Comparison of ENCODE assay signal across 18 cellular contexts in genomic region chr15:74426404-74427281, GRCh38. TPM values are rescaled to one million over a fixed set of nuclear protein-coding genes. Genes with fewer than 3 reads are reported as not detected.
DNase-seq lines count a peak whose midpoint lies in the region; ATAC-seq and TF ChIP-seq lines count a peak whose summit lies in the region.
"Had no signal": no experiment of that assay in that cellular context is flagged by ENCODE, and none has a peak within 500 bp of the region (broad histone marks: within the 10 kb centered on the region; RNA-seq: fewer than 3 reads in every experiment).

No MANE protein-coding gene starts in this region.

- intact Hi-C loops in dorsolateral prefrontal cortex (cut with DNase I) (no loop called here), vagina (cut with DNase I) (no loop called here)

- H3K27ac Mint-ChIP-seq in activated naive CD4-positive, alpha-beta T cell treated with anti-CD3 and anti-CD28 coated beads, Interleukin-2, amount 50 U/mL, for 24 hours = peak overlapping the region; percentile 15
- H3K27ac Mint-ChIP-seq in stimulated activated naive CD8-positive, alpha-beta T cell treated with anti-CD3 and anti-CD28 coated beads, Interleukin-15, amount 100 ng/mL, for 72 hours = peak overlapping the region; percentile 36 to 80

- H3K4me3 ChIP-seq in RWPE2 (ENCODE audit: severe bottlenecking) (no peak overlapping the region), dorsolateral prefrontal cortex (no peak overlapping the region), vagina (no peak overlapping the region)
- H3K4me3 ChIP-seq: skin epidermis had no signal

- H3K27me3 ChIP-seq in RWPE2 (ENCODE audit: insufficient read depth, poor library complexity, severe bottlenecking) = no peaks in the 10 kb centered on the region
- H3K27me3 ChIP-seq in dorsolateral prefrontal cortex = no peaks in the 10 kb centered on the region
- no peaks in the 10 kb centered on the region for H3K27me3 ChIP-seq in vagina

- H3K27me3 Mint-ChIP-seq in activated naive CD4-positive, alpha-beta T cell treated with anti-CD3 and anti-CD28 coated beads, Interleukin-2, amount 50 U/mL, for 24 hours = no peaks in the 10 kb centered on the region
- H3K27me3 Mint-ChIP-seq in stimulated activated naive CD8-positive, alpha-beta T cell treated with anti-CD3 and anti-CD28 coated beads, Interleukin-15, amount 100 ng/mL, for 72 hours = no peaks in the 10 kb centered on the region
- H3K27me3 Mint-ChIP-seq: brain had no signal

- no peak for TF ChIP-seq CTCF in RWPE2 (IDR thresholded peaks at IDR 0.05; ENCODE audit: poor library complexity, severe bottlenecking)
- TF ChIP-seq CTCF in dorsolateral prefrontal cortex (IDR thresholded peaks at IDR 0.05 in 54 of 56, conservative IDR thresholded peaks at IDR 0.05 in 2 of 56; ENCODE audit: low read depth in 1 of 56, partially characterized antibody in 56 of 56) = no peak
- no peak for TF ChIP-seq CTCF in vagina (IDR thresholded peaks at IDR 0.05)

- peaks cover 10% of the 10 kb centered on the region; the same call in 1 of the 2 replicates for H3K36me3 ChIP-seq in RWPE2 (ENCODE audit: low read depth)
- no peaks in the 10 kb centered on the region for H3K36me3 ChIP-seq in vagina

- peak overlapping the region; percentile 17 for H3K4me3 Mint-ChIP-seq in activated naive CD4-positive, alpha-beta T cell treated with anti-CD3 and anti-CD28 coated beads, Interleukin-2, amount 50 U/mL, for 24 hours
- H3K4me3 Mint-ChIP-seq in stimulated activated naive CD8-positive, alpha-beta T cell treated with anti-CD3 and anti-CD28 coated beads, Interleukin-15, amount 100 ng/mL, for 72 hours = no peak overlapping the region

- no peak for TF ChIP-seq POLR2A in vagina (IDR thresholded peaks at IDR 0.05)

- H3K9me3 Mint-ChIP-seq in activated naive CD4-positive, alpha-beta T cell treated with anti-CD3 and anti-CD28 coated beads, Interleukin-2, amount 50 U/mL, for 24 hours = no peaks in the 10 kb centered on the region
- H3K9me3 Mint-ChIP-seq in stimulated activated naive CD8-positive, alpha-beta T cell treated with anti-CD3 and anti-CD28 coated beads, Interleukin-15, amount 100 ng/mL, for 72 hours = no peaks in the 10 kb centered on the region

- DNase-seq in activated naive CD4-positive, alpha-beta T cell treated with anti-CD3 and anti-CD28 coated beads, Interleukin-2, amount 50 U/mL, for 16 hours = no peak
- DNase-seq in RWPE2 (ENCODE audit: low spot score) (no peak), dorsolateral prefrontal cortex (no peak), vagina (ENCODE audit: extremely low spot score in 2 of 2) (no peak), epidermal melanocyte (ENCODE audit: insufficient read length, low spot score) (no peak)
- DNase-seq in stimulated activated naive CD8-positive, alpha-beta T cell treated with anti-CD3 and anti-CD28 coated beads, Interleukin-15, amount 100 ng/mL, for 72 hours = no peak
- DNase-seq: activated CD4-positive, alpha-beta T cell treated with anti-CD3 and anti-CD28 coated beads, Interleukin-2, amount 50 U/mL, for 4 hours; activated effector memory CD4-positive, alpha-beta T cell treated with anti-CD3 and anti-CD28 coated beads, Interleukin-2, amount 50 U/mL, for 16 hours; head of caudate nucleus; KBM-7; NCI-H1092 treated with DMSO at 0.1 percent for 48 hours; occipital lobe; SHP77; T-helper 9 cell had no signal

- H3K4me1 ChIP-seq in RWPE2 (ENCODE audit: insufficient read depth, poor library complexity, severe bottlenecking) = peaks cover 56% of the 10 kb centered on the region
- H3K4me1 ChIP-seq in vagina = peaks cover 6% of the 10 kb centered on the region

- peaks cover 22% of the 10 kb centered on the region for H3K36me3 Mint-ChIP-seq in activated naive CD4-positive, alpha-beta T cell treated with anti-CD3 and anti-CD28 coated beads, Interleukin-2, amount 50 U/mL, for 24 hours
- H3K36me3 Mint-ChIP-seq: brain had no signal

- H3K27ac ChIP-seq in RWPE2 (ENCODE audit: poor library complexity, severe bottlenecking) (peak overlapping the region; percentile 95), dorsolateral prefrontal cortex (peak overlapping the region in 57 of 59 donors; percentile 2 to 100 (median 96)), vagina (no peak overlapping the region)
- H3K27ac ChIP-seq: skin epidermis had no signal

- peaks cover 56% of the 10 kb centered on the region for H3K4me1 Mint-ChIP-seq in activated naive CD4-positive, alpha-beta T cell treated with anti-CD3 and anti-CD28 coated beads, Interleukin-2, amount 50 U/mL, for 24 hours
- H3K4me1 Mint-ChIP-seq in stimulated activated naive CD8-positive, alpha-beta T cell treated with anti-CD3 and anti-CD28 coated beads, Interleukin-15, amount 100 ng/mL, for 72 hours = peaks cover 100% of the 10 kb centered on the region

- no peak for ATAC-seq in RWPE2 (ENCODE audit: low read depth)
- no peak for ATAC-seq in stimulated activated naive CD8-positive, alpha-beta T cell treated with anti-CD3 and anti-CD28 coated beads, Interleukin-15, amount 100 ng/mL, for 72 hours
- no peak for ATAC-seq in GM18498 (IDR thresholded peaks at IDR 0.05; ENCODE audit: unreplicated experiment)

- no peaks in the 10 kb centered on the region for H3K9me3 ChIP-seq in RWPE2 (ENCODE audit: severe bottlenecking)
- H3K9me3 ChIP-seq in vagina = no peaks in the 10 kb centered on the region

RNA-seq across cellular contexts. Expression of gene SEMA7A, which starts 7.1 kb away (rescaled TPM):
- total RNA-seq in dorsolateral prefrontal cortex = 100 to 1,000 TPM in 2 of 120 experiments, 10 to 100 TPM in 118; 34.1 to 116 (median 63.6) TPM
- 3.9 TPM for total RNA-seq in vagina

RNA-seq across cellular contexts. Expression of gene UBL7, which starts 34.3 kb away (rescaled TPM):
- total RNA-seq in dorsolateral prefrontal cortex (100 to 1,000 TPM in 1 of 120 experiments, 10 to 100 TPM in 119; 46.8 to 107 (median 78.1) TPM), vagina (39.8 TPM)

RNA-seq across cellular contexts. Expression of gene CYP11A1, which starts 59.2 kb away (rescaled TPM):
- total RNA-seq in dorsolateral prefrontal cortex (1 to 10 TPM in 106 of 120 experiments, under 1 TPM in 14; 0.37 to 5.5 (median 2.0) TPM), vagina (8.8 TPM)
- total RNA-seq: occipital lobe had no signal
